8 cellular contexts compared by ENCODE assay signal in the genomic region with DNA sequence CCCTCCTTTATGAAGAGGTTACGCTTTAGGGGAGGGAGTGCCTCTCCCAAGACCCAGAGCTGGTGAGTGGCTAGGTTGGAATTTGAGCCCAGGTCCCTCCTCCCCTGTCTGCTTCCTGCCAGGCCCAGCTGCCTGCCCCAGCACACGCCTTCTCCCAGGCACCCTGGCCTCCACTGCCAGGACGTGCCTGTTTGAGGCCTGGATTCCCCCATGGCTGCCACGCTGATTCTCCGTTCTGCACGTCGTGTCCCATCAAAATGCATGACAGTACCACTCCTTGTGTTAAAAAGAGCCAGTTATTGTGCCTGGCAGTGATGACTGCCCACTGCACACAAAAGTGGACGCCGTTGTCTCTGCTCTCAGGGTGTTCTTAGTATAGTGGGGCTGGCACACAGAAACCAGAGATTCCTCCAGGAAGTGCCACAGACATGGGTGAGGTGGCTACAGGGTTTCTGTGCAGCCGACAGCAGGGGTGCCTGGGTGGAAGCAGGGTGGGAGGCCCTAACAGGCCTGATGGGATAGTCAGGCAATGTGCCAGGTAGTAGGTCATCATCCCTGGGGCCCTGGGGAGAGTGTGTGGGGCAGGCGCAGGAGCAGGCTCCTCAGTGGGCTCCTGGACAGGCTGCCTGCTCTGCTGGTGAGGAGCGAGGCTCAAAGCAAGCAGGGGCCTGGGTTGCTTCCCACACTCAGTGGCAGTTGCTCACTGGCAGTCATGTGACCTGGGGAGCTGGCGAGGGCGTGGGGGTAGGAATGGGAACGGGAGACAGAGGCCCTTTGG. TPM values are rescaled to one million over a fixed set of nuclear protein-coding genes. Genes with fewer than 3 reads are reported as not detected.
DNase-seq lines count a peak whose midpoint lies in the region; ATAC-seq and TF ChIP-seq lines count a peak whose summit lies in the region.

No MANE protein-coding gene starts in this region.

- peaks cover 45% of the 10 kb centered on the region for H3K4me1 ChIP-seq in cardiac muscle cell (ENCODE audit: low read depth)
- peaks cover 60% of the 10 kb centered on the region for H3K4me1 ChIP-seq in psoas muscle

- H3K4me3 ChIP-seq in cardiac muscle cell = no peak overlapping the region
- no peak overlapping the region for H3K4me3 ChIP-seq in psoas muscle

- H3K36me3 Mint-ChIP-seq in T-helper 1 cell treated with Interleukin-12 subunit alpha and Interleukin-12 subunit beta and Interleukin-4 antibody, amounts not matched to agents 30 μg/mL and 1 μg/mL, for 36 hours (ENCODE audit: low read depth) = peaks cover 18% of the 10 kb centered on the region
- peaks cover 38% of the 10 kb centered on the region for H3K36me3 Mint-ChIP-seq in activated CD4-positive, alpha-beta memory T cell treated with anti-CD3 and anti-CD28 coated beads, Interleukin-2, amount 10 ng/mL, durations not matched to agents 7 days and 5 days (ENCODE audit: low read depth)

- no peaks in the 10 kb centered on the region for H3K27me3 Mint-ChIP-seq in T-helper 1 cell treated with Interleukin-12 subunit alpha and Interleukin-12 subunit beta and Interleukin-4 antibody, amounts not matched to agents 30 μg/mL and 1 μg/mL, for 36 hours (ENCODE audit: low read depth)
- no peaks in the 10 kb centered on the region for H3K27me3 Mint-ChIP-seq in activated CD4-positive, alpha-beta memory T cell treated with anti-CD3 and anti-CD28 coated beads, Interleukin-2, amount 10 ng/mL, durations not matched to agents 7 days and 5 days

- no peak overlapping the region for H3K4me3 Mint-ChIP-seq in T-helper 1 cell treated with Interleukin-12 subunit alpha and Interleukin-12 subunit beta and Interleukin-4 antibody, amounts not matched to agents 30 μg/mL and 1 μg/mL, for 36 hours
- H3K4me3 Mint-ChIP-seq in activated CD4-positive, alpha-beta memory T cell treated with anti-CD3 and anti-CD28 coated beads, Interleukin-2, amount 10 ng/mL, durations not matched to agents 7 days and 5 days = no peak overlapping the region

- H3K27me3 ChIP-seq in cardiac muscle cell (no peaks in the 10 kb centered on the region), psoas muscle (ENCODE audit: insufficient read depth in 3 of 3, low read length in 2 of 3) (no peaks in the 10 kb centered on the region)

- ATAC-seq in psoas muscle (peak; percentile 91 to 95 (median 92)), HG03354 (IDR thresholded peaks at IDR 0.05; ENCODE audit: poor library complexity, severe bottlenecking, unreplicated experiment) (no peak), GM19397 (IDR thresholded peaks at IDR 0.05; ENCODE audit: unreplicated experiment) (no peak), HG03378 (IDR thresholded peaks at IDR 0.05; ENCODE audit: unreplicated experiment) (no peak)

- POLR2A ChIA-PET in activated CD4-positive, alpha-beta memory T cell treated with anti-CD3 and anti-CD28 coated beads, Interleukin-2, amount 10 ng/mL, durations not matched to agents 7 days and 5 days (lab: Charles Lee) = interaction anchor here (0.7 to 1.4 kb wide), 2 partner anchors 24 to 426 kb away, joined by 4 to 5 read pairs; partner anchors contain the start of gene MED15

- DNase-seq in T-helper 1 cell (no peak), cardiac muscle cell (ENCODE audit: low read depth in 1 of 2, low spot score in 1 of 2) (peak; percentile 77 to 88), psoas muscle (peak; percentile 66 to 87)
- DNase-seq in activated CD4-positive, alpha-beta memory T cell treated with anti-CD3 and anti-CD28 coated beads, Interleukin-2, amount 10 ng/mL, durations not matched to agents 7 days and 5 days = no peak

- CTCF ChIA-PET in activated CD4-positive, alpha-beta memory T cell treated with anti-CD3 and anti-CD28 coated beads, Interleukin-2, amount 10 ng/mL, durations not matched to agents 7 days and 5 days (lab: Charles Lee) = interaction anchor here (0.7 kb wide), 1 partner anchor 32 kb away, joined by 3 read pairs; no protein-coding TSS in a partner anchor

- no peak for TF ChIP-seq CTCF in cardiac muscle cell (IDR thresholded peaks at IDR 0.05; ENCODE audit: low read depth, low read length)
- no peak for TF ChIP-seq CTCF in psoas muscle (IDR thresholded peaks at IDR 0.05)

- H3K9me3 ChIP-seq in cardiac muscle cell (ENCODE audit: low read depth) (no peaks in the 10 kb centered on the region), psoas muscle (no peaks in the 10 kb centered on the region)

- H3K4me1 Mint-ChIP-seq in T-helper 1 cell treated with Interleukin-12 subunit alpha and Interleukin-12 subunit beta and Interleukin-4 antibody, amounts not matched to agents 30 μg/mL and 1 μg/mL, for 36 hours (ENCODE audit: low read depth) = peaks cover 39% of the 10 kb centered on the region
- peaks cover 38% of the 10 kb centered on the region for H3K4me1 Mint-ChIP-seq in activated CD4-positive, alpha-beta memory T cell treated with anti-CD3 and anti-CD28 coated beads, Interleukin-2, amount 10 ng/mL, durations not matched to agents 7 days and 5 days

- 14 to 20% (median 17%) methylated on average over 14 to 15 of the region's 15 CpGs for WGBS in psoas muscle, 3 donors

- peak overlapping the region; percentile 50 for H3K27ac Mint-ChIP-seq in T-helper 1 cell treated with Interleukin-12 subunit alpha and Interleukin-12 subunit beta and Interleukin-4 antibody, amounts not matched to agents 30 μg/mL and 1 μg/mL, for 36 hours
- peak overlapping the region; percentile 19 for H3K27ac Mint-ChIP-seq in activated CD4-positive, alpha-beta memory T cell treated with anti-CD3 and anti-CD28 coated beads, Interleukin-2, amount 10 ng/mL, durations not matched to agents 7 days and 5 days

- H3K27ac ChIP-seq in cardiac muscle cell (peak overlapping the region; percentile 90), psoas muscle (peak overlapping the region; percentile 86)

- H3K36me3 ChIP-seq in cardiac muscle cell (peaks cover 4% of the 10 kb centered on the region), psoas muscle (ENCODE audit: insufficient read depth in 1 of 2, low read depth in 1 of 2) (peaks cover 0 to 17% of the 10 kb centered on the region in 2 donors)

- intact Hi-C loops in psoas muscle (cut with DNase I) = no loop called here

- no peaks in the 10 kb centered on the region for H3K9me3 Mint-ChIP-seq in T-helper 1 cell treated with Interleukin-12 subunit alpha and Interleukin-12 subunit beta and Interleukin-4 antibody, amounts not matched to agents 30 μg/mL and 1 μg/mL, for 36 hours
- H3K9me3 Mint-ChIP-seq in activated CD4-positive, alpha-beta memory T cell treated with anti-CD3 and anti-CD28 coated beads, Interleukin-2, amount 10 ng/mL, durations not matched to agents 7 days and 5 days = no peaks in the 10 kb centered on the region

RNA-seq across cellular contexts. Expression of gene MED15, which starts 24.2 kb away (rescaled TPM):
- 100 to 1,000 TPM; 168 TPM for total RNA-seq in activated CD4-positive, alpha-beta memory T cell treated with anti-CD3 and anti-CD28 coated beads, Interleukin-2, amount 10 ng/mL, durations not matched to agents 7 days and 5 days
- total RNA-seq in cardiac muscle cell (41.9 and 45.1 TPM in 2 replicates), psoas muscle (10 to 100 TPM; 46.4 to 94.8 (median 73.6) TPM)
- polyA plus RNA-seq in cardiac muscle cell (45.3 and 59.5 TPM in 2 replicates), psoas muscle (10 to 100 TPM; 33.8 to 61.5 (median 41.5) TPM)

RNA-seq across cellular contexts. Expression of gene KLHL22, which starts 36.0 kb away (rescaled TPM):
- total RNA-seq in activated CD4-positive, alpha-beta memory T cell treated with anti-CD3 and anti-CD28 coated beads, Interleukin-2, amount 10 ng/mL, durations not matched to agents 7 days and 5 days = 10 to 100 TPM; 31.1 to 32.8 TPM
- total RNA-seq in cardiac muscle cell (53.3 and 55.0 TPM in 2 replicates), psoas muscle (10 to 100 TPM; 14.6 to 24.3 (median 16.8) TPM)
- polyA plus RNA-seq in cardiac muscle cell (31.9 and 33.8 TPM in 2 replicates), psoas muscle (10 to 100 TPM in 1 of 3 donors, 1 to 10 TPM in 2; 8.4 to 13.9 (median 9.2) TPM)

Comparison
In these comparisons a context has a peak if more than half of its experiments do, and no peak if none do; other contexts are left out.
1. DNase-seq: peak in cardiac muscle cell (2 of 2) and psoas muscle (2 of 2); none in T-helper 1 cell (0 of 5) and activated CD4-positive, alpha-beta memory T cell treated with anti-CD3 and anti-CD28 coated beads, Interleukin-2, amount 10 ng/mL, durations not matched to agents 7 days and 5 days (single experiment).
2. ATAC-seq: peak in psoas muscle (4 of 4); none in HG03354 (single experiment), GM19397 (single experiment) and HG03378 (single experiment).